14 cellular contexts compared by ENCODE assay signal in the genomic region with DNA sequence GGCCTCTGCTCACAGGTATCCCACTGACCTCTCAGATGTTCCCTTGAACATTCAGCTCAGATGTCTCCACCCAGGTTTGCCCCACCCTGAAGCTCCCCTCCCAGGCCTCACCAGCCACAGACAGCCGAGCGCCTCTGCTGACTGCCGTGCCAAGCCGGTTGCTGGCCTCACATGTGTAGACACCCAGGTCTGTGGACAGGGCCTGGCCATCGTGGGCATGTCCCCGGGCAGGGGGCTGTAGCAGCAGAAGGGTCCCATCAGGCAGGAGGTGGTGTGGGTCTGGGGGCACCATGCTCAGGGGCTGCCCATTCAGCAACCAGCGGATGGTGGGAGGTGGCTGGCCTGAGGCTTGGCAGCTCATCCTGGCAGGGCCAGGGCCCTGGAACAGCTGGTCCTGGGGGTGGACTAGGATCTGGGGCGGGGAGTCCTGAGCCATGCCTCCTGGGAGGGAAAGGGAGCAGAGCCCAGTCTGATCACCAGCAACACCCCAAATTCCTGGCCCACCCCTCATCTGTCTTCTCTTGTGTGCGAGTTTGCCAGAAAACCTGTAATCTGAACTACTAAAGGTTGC. TPM values are rescaled to one million over a fixed set of nuclear protein-coding genes. Genes with fewer than 3 reads are reported as not detected.
DNase-seq lines count a peak whose midpoint lies in the region; FAIRE-seq and TF ChIP-seq lines count a peak whose summit lies in the region.
"Had no signal": no experiment of that assay in that cellular context is flagged by ENCODE, and none has a peak within 500 bp of the region (broad histone marks: within the 10 kb centered on the region; RNA-seq: fewer than 3 reads in every experiment).

No MANE protein-coding gene starts in this region.

- peak overlapping the region; percentile 25 for H3K14ac ChIP-seq in trophoblast cell (ENCODE audit: low read length)

- H3K79me2 ChIP-seq in astrocyte (ENCODE audit: insufficient read depth, low read length), result no peaks in the 10 kb centered on the region
- no peaks in the 10 kb centered on the region for H3K79me2 ChIP-seq in trophoblast cell (ENCODE audit: control insufficient read depth, insufficient read depth, low read length, poor library complexity)

- H3K36me3 Mint-ChIP-seq in astrocyte (ENCODE audit: low read depth, unreplicated experiment), result no peaks in the 10 kb centered on the region
- no peaks in the 10 kb centered on the region for H3K36me3 Mint-ChIP-seq in activated naive CD8-positive, alpha-beta T cell treated with anti-CD3 and anti-CD28 coated beads for 36 hours
- H3K36me3 Mint-ChIP-seq: activated naive CD4-positive, alpha-beta T cell treated with anti-CD3 and anti-CD28 coated beads, Interleukin-2, amount 10 ng/mL, durations not matched to agents 7 days and 5 days; stimulated activated effector memory CD8-positive, alpha-beta T cell treated with anti-CD3 and anti-CD28 coated beads, Interleukin-12 subunit alpha, Interleukin-12 subunit beta, amount 100 ng/mL, for 72 hours had no signal

- peak overlapping the region; percentile 42 for H2BK12ac ChIP-seq in trophoblast cell (ENCODE audit: low read length)

- H3K9me3 ChIP-seq in astrocyte (ENCODE audit: insufficient read depth, low read depth, low read length), result no peaks in the 10 kb centered on the region
- H3K9me3 ChIP-seq in left ventricle myocardium inferior (replicated peaks), result no peaks in the 10 kb centered on the region
- peaks cover 2% of the 10 kb centered on the region for H3K9me3 ChIP-seq in trophoblast cell (ENCODE audit: insufficient read depth, low read depth, low read length)

- TF ChIP-seq CTCF in astrocyte (IDR thresholded peaks at IDR 0.05; ENCODE audit: insufficient read depth, low read depth, low read length), result no peak
- TF ChIP-seq CTCF in left ventricle myocardium inferior (IDR thresholded peaks at IDR 0.05; ENCODE audit: borderline replicate concordance), result no peak

- H3K79me1 ChIP-seq in trophoblast cell (ENCODE audit: low read length), result peaks cover 3% of the 10 kb centered on the region

- peak overlapping the region; percentile 54 for H4K91ac ChIP-seq in trophoblast cell (ENCODE audit: low read depth, low read length)

- H2AK5ac ChIP-seq in trophoblast cell (ENCODE audit: low read length), result no peak overlapping the region

- H4K12ac ChIP-seq in trophoblast cell (ENCODE audit: low read depth, low read length), result no peak overlapping the region

- H2AFZ ChIP-seq in astrocyte (ENCODE audit: low read depth, low read length) (no peak overlapping the region), trophoblast cell (ENCODE audit: insufficient read depth, low read length, poor library complexity) (no peak overlapping the region)

- H3K27me3 Mint-ChIP-seq in astrocyte (ENCODE audit: low read depth, unreplicated experiment), result peaks cover 35% of the 10 kb centered on the region
- peaks cover 10% of the 10 kb centered on the region for H3K27me3 Mint-ChIP-seq in activated naive CD8-positive, alpha-beta T cell treated with anti-CD3 and anti-CD28 coated beads for 36 hours

- H3K4me3 Mint-ChIP-seq in astrocyte (ENCODE audit: unreplicated experiment), result no peak overlapping the region
- H3K4me3 Mint-ChIP-seq in activated naive CD8-positive, alpha-beta T cell treated with anti-CD3 and anti-CD28 coated beads for 36 hours, result no peak overlapping the region
- H3K4me3 Mint-ChIP-seq: activated naive CD4-positive, alpha-beta T cell treated with anti-CD3 and anti-CD28 coated beads, Interleukin-2, amount 10 ng/mL, durations not matched to agents 7 days and 5 days; stimulated activated effector memory CD8-positive, alpha-beta T cell treated with anti-CD3 and anti-CD28 coated beads, Interleukin-12 subunit alpha, Interleukin-12 subunit beta, amount 100 ng/mL, for 72 hours had no signal

- DNase-seq in A172 (ENCODE audit: low spot score) (peak; percentile 44), astrocyte (ENCODE audit: low read depth) (no peak), left ventricle myocardium inferior (no peak), trophoblast cell (no peak), NCI-H2107 treated with DMSO at 0.1 percent for 48 hours (lab: John Stamatoyannopoulos, UW; ENCODE audit: unreplicated experiment) (no peak), NCI-H2081 treated with DMSO at 0.1 percent for 48 hours (lab: John Stamatoyannopoulos, UW) (no peak)
- no peak for DNase-seq in activated naive CD8-positive, alpha-beta T cell treated with anti-CD3 and anti-CD28 coated beads for 36 hours
- DNase-seq in stimulated activated CD4-positive, alpha-beta T cell treated with anti-CD3 and anti-CD28 coated beads, Interleukin-1b, Interleukin-23, amount 100 ng/mL, for 48 hours, result no peak
- DNase-seq: activated naive CD4-positive, alpha-beta T cell treated with anti-CD3 and anti-CD28 coated beads, Interleukin-2, amount 10 ng/mL, durations not matched to agents 7 days and 5 days had no signal

- FAIRE-seq in astrocyte (lab: Jason Lieb, UNC), result no peak
- FAIRE-seq: G401.6, islet of Langerhans had no signal

- H3K4me1 ChIP-seq in astrocyte (ENCODE audit: insufficient read depth, low read length), result peaks cover 50% of the 10 kb centered on the region
- peaks cover 97% of the 10 kb centered on the region for H3K4me1 ChIP-seq in left ventricle myocardium inferior
- peaks cover 22 to 27% of the 10 kb centered on the region in 2 experiments for H3K4me1 ChIP-seq in trophoblast cell (ENCODE audit: control insufficient read depth in 1 of 2, insufficient read depth in 2 of 2, low read length in 2 of 2)

- intact Hi-C loops in left ventricle myocardium inferior (cut with micrococcal nuclease), result no loop called here

- H3K23ac ChIP-seq in trophoblast cell (ENCODE audit: low read length), result no peak overlapping the region

- H4K20me1 ChIP-seq in astrocyte (ENCODE audit: insufficient read depth, low read length), result no peaks in the 10 kb centered on the region

- peaks cover 30% of the 10 kb centered on the region for H3K4me1 Mint-ChIP-seq in astrocyte (ENCODE audit: low read depth, unreplicated experiment)
- no peaks in the 10 kb centered on the region for H3K4me1 Mint-ChIP-seq in activated naive CD8-positive, alpha-beta T cell treated with anti-CD3 and anti-CD28 coated beads for 36 hours

- no peak overlapping the region for H3K4me3 ChIP-seq in astrocyte (ENCODE audit: insufficient read depth, low read depth, low read length)
- peak overlapping the region; percentile 69 for H3K4me3 ChIP-seq in left ventricle myocardium inferior
- H3K4me3 ChIP-seq in trophoblast cell (ENCODE audit: low read depth, low read length), result no peak overlapping the region
- H3K4me3 ChIP-seq: smooth muscle cell had no signal

- H2BK120ac ChIP-seq in trophoblast cell (ENCODE audit: insufficient read depth, low read length, poor library complexity), result peak overlapping the region; percentile 15

- H3K27me3 ChIP-seq in astrocyte (ENCODE audit: insufficient read depth, low read length) (no peaks in the 10 kb centered on the region), left ventricle myocardium inferior (ENCODE audit: low read depth) (peaks cover 17% of the 10 kb centered on the region), trophoblast cell (ENCODE audit: insufficient read depth, low read length) (no peaks in the 10 kb centered on the region)

- H3K27ac ChIP-seq in astrocyte (ENCODE audit: low read depth, low read length), result no peak overlapping the region
- peak overlapping the region; percentile 89 for H3K27ac ChIP-seq in left ventricle myocardium inferior (replicated peaks)
- no peak overlapping the region for H3K27ac ChIP-seq in trophoblast cell (ENCODE audit: low read depth, low read length)

- peak overlapping the region; percentile 41 for H3K9ac ChIP-seq in astrocyte (ENCODE audit: low read length)
- H3K9ac ChIP-seq in trophoblast cell (ENCODE audit: low read length), result no peak overlapping the region

- no peak overlapping the region for H2BK5ac ChIP-seq in trophoblast cell (ENCODE audit: low read depth, low read length, poor library complexity)

- peaks cover 2% of the 10 kb centered on the region for H3K9me3 Mint-ChIP-seq in astrocyte (ENCODE audit: unreplicated experiment)
- no peaks in the 10 kb centered on the region for H3K9me3 Mint-ChIP-seq in activated naive CD8-positive, alpha-beta T cell treated with anti-CD3 and anti-CD28 coated beads for 36 hours
- H3K9me3 Mint-ChIP-seq: activated naive CD4-positive, alpha-beta T cell treated with anti-CD3 and anti-CD28 coated beads, Interleukin-2, amount 10 ng/mL, durations not matched to agents 7 days and 5 days; IgD-negative memory B cell; stimulated activated effector memory CD8-positive, alpha-beta T cell treated with anti-CD3 and anti-CD28 coated beads, Interleukin-12 subunit alpha, Interleukin-12 subunit beta, amount 100 ng/mL, for 72 hours had no signal

- peak overlapping the region; percentile 77 for H3K4me2 ChIP-seq in astrocyte (ENCODE audit: low read length)
- no peak overlapping the region for H3K4me2 ChIP-seq in trophoblast cell (ENCODE audit: low read length)
- H3K4me2 ChIP-seq: smooth muscle cell had no signal

- H3K4ac ChIP-seq in trophoblast cell (ENCODE audit: low read depth, low read length), result no peak overlapping the region

- H3K36me3 ChIP-seq in astrocyte (ENCODE audit: insufficient read depth, low read length) (no peaks in the 10 kb centered on the region), left ventricle myocardium inferior (no peaks in the 10 kb centered on the region), trophoblast cell (ENCODE audit: control insufficient read depth in 1 of 2, insufficient read depth in 2 of 2, low read length in 2 of 2) (no peaks in the 10 kb centered on the region)

- peak overlapping the region; percentile 58 for H3K27ac Mint-ChIP-seq in astrocyte (ENCODE audit: unreplicated experiment)
- H3K27ac Mint-ChIP-seq in activated naive CD8-positive, alpha-beta T cell treated with anti-CD3 and anti-CD28 coated beads for 36 hours, result no peak overlapping the region
- H3K27ac Mint-ChIP-seq: activated naive CD4-positive, alpha-beta T cell treated with anti-CD3 and anti-CD28 coated beads, Interleukin-2, amount 10 ng/mL, durations not matched to agents 7 days and 5 days; IgD-negative memory B cell; stimulated activated effector memory CD8-positive, alpha-beta T cell treated with anti-CD3 and anti-CD28 coated beads, Interleukin-12 subunit alpha, Interleukin-12 subunit beta, amount 100 ng/mL, for 72 hours had no signal

- WGBS in trophoblast cell (ENCODE audit: extremely low coverage, insufficient coverage, insufficient read length), result no CpG with 5 or more reads among the region's 9 CpGs

- no peak overlapping the region for H3K18ac ChIP-seq in trophoblast cell (ENCODE audit: low read length)

- peak overlapping the region; percentile 34 for H4K8ac ChIP-seq in trophoblast cell (ENCODE audit: low read depth, low read length)

RNA-seq across cellular contexts. Expression of gene ROBO4, which starts 0.8 kb away (rescaled TPM):
- 11.7 and 15.9 TPM in 2 replicates for total RNA-seq in A172 (2014; rRNA removed; shearing (Covaris generic))
- total RNA-seq in astrocyte (0.25 TPM in 1 of 2 replicates, not detected in the other), left ventricle myocardium inferior (20.7 TPM)
- polyA plus RNA-seq in trophoblast cell (2013), result 0.03 and 0.06 TPM in 2 replicates
- total RNA-seq in activated naive CD8-positive, alpha-beta T cell treated with anti-CD3 and anti-CD28 coated beads for 36 hours, result not detected
- total RNA-seq: smooth muscle cell had no signal
- polyA plus RNA-seq: IgD-negative memory B cell had no signal

RNA-seq across cellular contexts. Expression of gene HEPN1, which starts 22.1 kb away (rescaled TPM):
- total RNA-seq in A172 (2014; rRNA removed; shearing (Covaris generic)), result not detected in 2 replicates
- total RNA-seq in astrocyte (not detected in 2 replicates), left ventricle myocardium inferior (not detected)
- not detected in 2 replicates for polyA plus RNA-seq in trophoblast cell (2013)
- total RNA-seq in activated naive CD8-positive, alpha-beta T cell treated with anti-CD3 and anti-CD28 coated beads for 36 hours, result not detected
- total RNA-seq: smooth muscle cell had no signal
- polyA plus RNA-seq: IgD-negative memory B cell, smooth muscle cell had no signal

RNA-seq across cellular contexts. Expression of gene ROBO3, which starts 31.7 kb away (rescaled TPM):
- 15.1 and 17.1 TPM in 2 replicates for total RNA-seq in A172 (2014; rRNA removed; shearing (Covaris generic))
- 12.9 and 14.5 TPM in 2 replicates for total RNA-seq in astrocyte
- 3.9 TPM for total RNA-seq in left ventricle myocardium inferior
- polyA plus RNA-seq in trophoblast cell (2013), result 3.2 TPM in 2 replicates
- total RNA-seq in activated naive CD8-positive, alpha-beta T cell treated with anti-CD3 and anti-CD28 coated beads for 36 hours, result 10 to 100 TPM; 17.9 to 23.7 TPM
- polyA plus RNA-seq: IgD-negative memory B cell had no signal

RNA-seq across cellular contexts. Expression of gene HEPACAM, which starts 38.9 kb away (rescaled TPM):
- total RNA-seq in A172 (2014; rRNA removed; shearing (Covaris generic)), result not detected in 2 replicates
- total RNA-seq in astrocyte (0.19 TPM in 1 of 2 replicates, not detected in the other), left ventricle myocardium inferior (not detected)
- polyA plus RNA-seq in trophoblast cell (2013), result 0.04 TPM in 1 of 2 replicates, not detected in the other
- not detected for total RNA-seq in activated naive CD8-positive, alpha-beta T cell treated with anti-CD3 and anti-CD28 coated beads for 36 hours
- total RNA-seq: smooth muscle cell had no signal
- polyA plus RNA-seq: IgD-negative memory B cell, smooth muscle cell had no signal

RNA-seq across cellular contexts. Expression of gene CCDC15, which starts 57.1 kb away (rescaled TPM):
- 3.7 and 4.1 TPM in 2 replicates for total RNA-seq in A172 (2014; rRNA removed; shearing (Covaris generic))
- total RNA-seq in astrocyte, result 0.75 and 1.0 TPM in 2 replicates
- total RNA-seq in left ventricle myocardium inferior, result 0.25 TPM
- polyA plus RNA-seq in trophoblast cell (2013), result 1.5 TPM in 2 replicates
- total RNA-seq in activated naive CD8-positive, alpha-beta T cell treated with anti-CD3 and anti-CD28 coated beads for 36 hours, result 1 to 10 TPM; 4.3 to 4.5 TPM

Comparison
In these comparisons a context has a peak if more than half of its experiments do, and no peak if none do; other contexts are left out.
1. RNA of gene ROBO4, which starts 0.8 kb away (total RNA-seq): 20.7 TPM in left ventricle myocardium inferior (single experiment) and 11.7 to 15.9 TPM in A172; 0.25 TPM in astrocyte and not detected in activated naive CD8-positive, alpha-beta T cell treated with anti-CD3 and anti-CD28 coated beads for 36 hours; every median in the first group is over 10 times any median in the second.